18 cellular contexts compared by ENCODE assay signal in the genomic region with DNA sequence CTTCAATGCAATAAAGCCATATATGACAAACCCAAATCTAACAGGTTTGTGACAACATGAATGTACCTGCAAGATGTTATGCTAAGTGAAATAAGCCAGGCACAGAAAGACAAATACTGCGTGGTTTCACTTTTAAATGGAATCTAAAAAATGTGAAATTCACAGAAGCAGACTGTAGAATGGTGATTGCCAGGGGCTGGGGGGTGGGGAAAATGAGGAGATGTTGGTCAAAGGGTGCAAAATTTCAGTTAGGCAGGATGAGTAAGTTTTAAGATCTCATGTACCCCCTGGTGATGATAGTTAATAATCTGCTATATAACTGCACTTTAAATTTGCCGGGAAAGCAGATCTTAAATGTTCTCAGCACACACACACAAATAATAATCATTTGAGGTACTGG.
DNase-seq lines count a peak whose midpoint lies in the region; TF ChIP-seq lines count a peak whose summit lies in the region.
"Had no signal": no experiment of that assay in that cellular context is flagged by ENCODE, and none has a peak within 500 bp of the region (broad histone marks: within the 10 kb centered on the region; RNA-seq: fewer than 3 reads in every experiment).

No MANE protein-coding gene starts in this region.

- H3K4ac ChIP-seq in trophoblast cell (ENCODE audit: low read depth, low read length): no peak overlapping the region

- CTCF ChIA-PET in PC-9 (lab: Charles Lee) (no interaction called here), mammary epithelial cell (lab: Charles Lee; ENCODE audit: low non-redundant PET) (no interaction called here)

- TF ChIP-seq CTCF in PC-9 (conservative IDR thresholded peaks at IDR 0.05) (no peak), mammary epithelial cell (conservative IDR thresholded peaks at IDR 0.05 in 1 of 2, IDR thresholded peaks at IDR 0.05 in 1 of 2; ENCODE audit: extremely low read depth in 1 of 2, insufficient read depth in 1 of 2, low read depth in 1 of 2, low read length in 2 of 2) (no peak)

- in situ Hi-C loops in mammary epithelial cell (cut with MboI; ENCODE audit: low sequenced_read_pairs in 2 of 2): no loop called here

- H2AK5ac ChIP-seq in trophoblast cell (ENCODE audit: low read length): no peak overlapping the region

- DNase-seq in EL (peak; percentile 65), PC-9 (no peak), mammary epithelial cell (no peak), trophoblast cell (peak in 1 of 2 donors; percentile 26), T-helper 1 cell (no peak), NCI-H446 treated with DMSO at 0.1 percent for 48 hours (lab: John Stamatoyannopoulos, UW) (no peak), HuH-7.5 (ENCODE audit: low spot score) (no peak)
- DNase-seq: CD8-positive, alpha-beta T cell; DMS79 treated with DMSO at 0.1 percent for 48 hours; GDM1; NCI-H1417; NCI-H187 treated with DMSO at 0.1 percent for 48 hours; NCI-H446; OCI-M1; SJCRH30; SW 1271 had no signal

- H3K79me2 ChIP-seq in PC-9 (ENCODE audit: low read depth): no peaks in the 10 kb centered on the region
- no peaks in the 10 kb centered on the region for H3K79me2 ChIP-seq in mammary epithelial cell (ENCODE audit: insufficient read depth, low read length)
- no peaks in the 10 kb centered on the region for H3K79me2 ChIP-seq in trophoblast cell (ENCODE audit: control insufficient read depth, insufficient read depth, low read length, poor library complexity)

- no peak overlapping the region for H4K12ac ChIP-seq in trophoblast cell (ENCODE audit: low read depth, low read length)

- H4K8ac ChIP-seq in trophoblast cell (ENCODE audit: low read depth, low read length): no peak overlapping the region

- BruUV-seq in PC-9 (replicated peaks; lab: Mats Ljungman, UMichigan): no TSS peak
- no TSS peak for BruUV-seq in mammary epithelial cell (replicated peaks; lab: Mats Ljungman, UMichigan)

- no peak overlapping the region for H3K18ac ChIP-seq in trophoblast cell (ENCODE audit: low read length)

- H3K4me3 ChIP-seq in PC-9 (no peak overlapping the region), mammary epithelial cell (replicated peaks in 1 of 3; ENCODE audit: insufficient read depth in 1 of 3, low read depth in 2 of 3, low read length in 3 of 3) (no peak overlapping the region), trophoblast cell (ENCODE audit: low read depth, low read length) (no peak overlapping the region)
- H3K4me3 ChIP-seq: BLaER1, GM12878, SJCRH30 had no signal

- 62% methylated on average over 2 of the region's 2 CpGs for WGBS in mammary epithelial cell (ENCODE audit: low coverage, missing lambda C conversion rate)
- WGBS in trophoblast cell (ENCODE audit: extremely low coverage, insufficient coverage, insufficient read length): no CpG with 5 or more reads among the region's 2 CpGs

- H2BK120ac ChIP-seq in trophoblast cell (ENCODE audit: insufficient read depth, low read length, poor library complexity): no peak overlapping the region

- no peak overlapping the region for H4K91ac ChIP-seq in trophoblast cell (ENCODE audit: low read depth, low read length)

- no peak overlapping the region for H2BK5ac ChIP-seq in trophoblast cell (ENCODE audit: low read depth, low read length, poor library complexity)

- H3K4me2 ChIP-seq in PC-9 (peak overlapping the region; percentile 27; the same call in 1 of the 2 replicates), mammary epithelial cell (ENCODE audit: insufficient read depth, low read depth, low read length) (peak overlapping the region; percentile 28), trophoblast cell (ENCODE audit: low read length) (peak overlapping the region; percentile 45)
- H3K4me2 ChIP-seq: BLaER1 had no signal

- H3K79me1 ChIP-seq in trophoblast cell (ENCODE audit: low read length): no peaks in the 10 kb centered on the region

- no peak overlapping the region for H3K14ac ChIP-seq in trophoblast cell (ENCODE audit: low read length)

- no peak overlapping the region for H2BK12ac ChIP-seq in trophoblast cell (ENCODE audit: low read length)

- H2AFZ ChIP-seq in PC-9 (no peak overlapping the region), mammary epithelial cell (ENCODE audit: low read depth, low read length) (no peak overlapping the region), trophoblast cell (ENCODE audit: insufficient read depth, low read length, poor library complexity) (no peak overlapping the region)

- dilution Hi-C loops in mammary epithelial cell (cut with HindIII; ENCODE audit: low sequenced_read_pairs): no loop called here

- H3K23ac ChIP-seq in trophoblast cell (ENCODE audit: low read length): no peak overlapping the region

- H3K27ac ChIP-seq in PC-9 (no peak overlapping the region), mammary epithelial cell (ENCODE audit: insufficient read depth, low read depth, low read length) (no peak overlapping the region), trophoblast cell (ENCODE audit: low read depth, low read length) (no peak overlapping the region)
- H3K27ac ChIP-seq: BLaER1, SJCRH30 had no signal

- no peaks in the 10 kb centered on the region for H3K9me3 ChIP-seq in PC-9 (ENCODE audit: insufficient read depth, low read depth)
- no peaks in the 10 kb centered on the region for H3K9me3 ChIP-seq in mammary epithelial cell (replicated peaks; ENCODE audit: insufficient read depth, low read length)
- no peaks in the 10 kb centered on the region for H3K9me3 ChIP-seq in trophoblast cell (ENCODE audit: insufficient read depth, low read depth, low read length)
- H3K9me3 ChIP-seq: BLaER1, SJCRH30 had no signal

- H3K27me3 ChIP-seq in PC-9 (ENCODE audit: insufficient read depth, low read depth) (no peaks in the 10 kb centered on the region), mammary epithelial cell (ENCODE audit: insufficient read depth, low read length) (no peaks in the 10 kb centered on the region), trophoblast cell (ENCODE audit: insufficient read depth, low read length) (no peaks in the 10 kb centered on the region)
- H3K27me3 ChIP-seq: BLaER1, SJCRH30 had no signal

- POLR2A ChIA-PET in PC-9 (lab: Charles Lee; ENCODE audit: unreplicated experiment): no interaction called here

- no peaks in the 10 kb centered on the region for H3F3A ChIP-seq in PC-9 (ENCODE audit: insufficient read depth, low read depth)

- H3K4me1 ChIP-seq in PC-9 (replicated peaks; ENCODE audit: insufficient read depth) (no peaks in the 10 kb centered on the region), mammary epithelial cell (ENCODE audit: insufficient read depth, low read length) (no peaks in the 10 kb centered on the region), trophoblast cell (ENCODE audit: control insufficient read depth in 1 of 2, insufficient read depth in 2 of 2, low read length in 2 of 2) (no peaks in the 10 kb centered on the region)
- H3K4me1 ChIP-seq: BLaER1, SJCRH30 had no signal

- H3K9ac ChIP-seq in mammary epithelial cell (ENCODE audit: insufficient read depth, low read length) (no peak overlapping the region), trophoblast cell (ENCODE audit: low read length) (no peak overlapping the region)
- H3K9ac ChIP-seq: BLaER1 had no signal

- intact Hi-C loops in PC-9 (cut with micrococcal nuclease; ENCODE audit: unreplicated experiment): no loop called here
- intact Hi-C loops in mammary epithelial cell (cut with micrococcal nuclease): no loop called here

- H4K20me1 ChIP-seq in PC-9 (ENCODE audit: insufficient read depth) (no peaks in the 10 kb centered on the region), mammary epithelial cell (ENCODE audit: insufficient read depth, low read length) (no peaks in the 10 kb centered on the region)
- H4K20me1 ChIP-seq: BLaER1 had no signal

- H3K9me2 ChIP-seq in PC-9 (ENCODE audit: insufficient read depth): no peaks in the 10 kb centered on the region

- no peaks in the 10 kb centered on the region for H3K36me3 ChIP-seq in PC-9 (ENCODE audit: low read depth)
- H3K36me3 ChIP-seq in mammary epithelial cell (ENCODE audit: insufficient read depth, low read length): no peaks in the 10 kb centered on the region
- H3K36me3 ChIP-seq in trophoblast cell (ENCODE audit: control insufficient read depth in 1 of 2, insufficient read depth in 2 of 2, low read length in 2 of 2): no peaks in the 10 kb centered on the region
- H3K36me3 ChIP-seq: BLaER1, SJCRH30 had no signal
